1 cellular context compared by ENCODE assay signal in the genomic region with DNA sequence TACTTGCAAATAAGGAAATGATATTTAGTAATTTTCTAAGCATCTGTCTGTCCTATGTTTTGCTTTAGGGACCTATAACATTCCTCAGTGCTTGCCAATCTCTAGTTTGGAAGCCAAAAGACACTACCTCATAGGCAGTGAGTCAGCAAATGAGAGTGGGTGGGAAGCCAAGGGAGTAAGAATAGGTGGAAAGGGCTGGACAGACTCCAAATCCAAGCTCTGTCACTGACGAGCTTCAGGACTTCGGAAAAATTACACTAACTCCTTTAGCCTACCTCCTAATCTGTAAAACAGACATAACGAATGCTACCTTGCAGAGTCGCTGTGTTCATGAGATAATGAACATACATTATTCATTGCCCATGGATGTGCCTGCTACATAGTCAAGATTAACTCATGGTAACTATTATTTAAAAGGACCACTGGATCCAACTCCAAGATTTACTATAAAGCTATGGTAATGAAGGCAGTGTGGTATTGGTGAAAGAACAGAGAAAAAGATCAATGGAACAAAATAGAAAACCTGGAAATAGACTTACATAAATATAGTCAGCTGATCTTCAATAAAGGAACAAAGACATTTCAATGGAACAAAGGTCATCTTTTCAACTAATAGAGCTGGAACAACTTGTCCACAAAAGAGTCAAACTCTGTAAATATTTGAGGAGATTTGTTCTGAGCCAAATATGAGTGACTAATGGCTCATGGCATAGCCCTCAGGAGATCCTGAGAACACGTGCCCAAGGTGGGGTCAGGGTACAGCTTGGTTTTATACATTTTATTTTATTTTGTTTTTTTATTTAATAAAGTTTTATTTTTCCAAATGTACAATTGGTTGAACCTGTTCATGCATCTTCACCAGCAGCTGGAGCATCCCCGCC.
TF ChIP-seq lines count a peak whose summit lies in the region.

No MANE protein-coding gene starts in this region.

TF ChIP-seq in K562, 482 proteins besides CTCF, POLR2A, EP300 and RAD21 (continued from another document):
- TF ChIP-seq, protein P1, sequence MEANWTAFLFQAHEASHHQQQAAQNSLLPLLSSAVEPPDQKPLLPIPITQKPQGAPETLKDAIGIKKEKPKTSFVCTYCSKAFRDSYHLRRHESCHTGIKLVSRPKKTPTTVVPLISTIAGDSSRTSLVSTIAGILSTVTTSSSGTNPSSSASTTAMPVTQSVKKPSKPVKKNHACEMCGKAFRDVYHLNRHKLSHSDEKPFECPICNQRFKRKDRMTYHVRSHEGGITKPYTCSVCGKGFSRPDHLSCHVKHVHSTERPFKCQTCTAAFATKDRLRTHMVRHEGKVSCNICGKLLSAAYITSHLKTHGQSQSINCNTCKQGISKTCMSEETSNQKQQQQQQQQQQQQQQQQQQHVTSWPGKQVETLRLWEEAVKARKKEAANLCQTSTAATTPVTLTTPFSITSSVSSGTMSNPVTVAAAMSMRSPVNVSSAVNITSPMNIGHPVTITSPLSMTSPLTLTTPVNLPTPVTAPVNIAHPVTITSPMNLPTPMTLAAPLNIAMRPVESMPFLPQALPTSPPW (CRISPR knock-in tag; IDR thresholded peaks at IDR 0.05), result 0 out of 2 replicates have a peak, but pooled peaks have one; percentile 22
- TF ChIP-seq KDM4B (IDR thresholded peaks at IDR 0.05; ENCODE audit: borderline replicate concordance in 2 of 2, low read depth in 1 of 2), result no peak
- peak; percentile 26; the same call in 1 of the 2 replicates for TF ChIP-seq BACH1 (tag; IDR thresholded peaks at IDR 0.05)
- TF ChIP-seq, protein P2, sequence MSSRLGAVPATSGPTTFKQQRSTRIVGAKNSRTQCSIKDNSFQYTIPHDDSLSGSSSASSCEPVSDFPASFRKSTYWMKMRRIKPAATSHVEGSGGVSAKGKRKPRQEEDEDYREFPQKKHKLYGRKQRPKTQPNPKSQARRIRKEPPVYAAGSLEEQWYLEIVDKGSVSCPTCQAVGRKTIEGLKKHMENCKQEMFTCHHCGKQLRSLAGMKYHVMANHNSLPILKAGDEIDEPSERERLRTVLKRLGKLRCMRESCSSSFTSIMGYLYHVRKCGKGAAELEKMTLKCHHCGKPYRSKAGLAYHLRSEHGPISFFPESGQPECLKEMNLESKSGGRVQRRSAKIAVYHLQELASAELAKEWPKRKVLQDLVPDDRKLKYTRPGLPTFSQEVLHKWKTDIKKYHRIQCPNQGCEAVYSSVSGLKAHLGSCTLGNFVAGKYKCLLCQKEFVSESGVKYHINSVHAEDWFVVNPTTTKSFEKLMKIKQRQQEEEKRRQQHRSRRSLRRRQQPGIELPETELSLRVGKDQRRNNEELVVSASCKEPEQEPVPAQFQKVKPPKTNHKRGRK (tag; IDR thresholded peaks at IDR 0.05), result no peak
- TF ChIP-seq NR2C2 (CRISPR knock-in tag; IDR thresholded peaks at IDR 0.05), result no peak
- no peak for TF ChIP-seq NR2C2 (tag; IDR thresholded peaks at IDR 0.05)
- TF ChIP-seq SRSF1 (IDR thresholded peaks at IDR 0.05; ENCODE audit: low read depth, low read length), result no peak
- TF ChIP-seq DACH1 (IDR thresholded peaks at IDR 0.05; ENCODE audit: partially characterized antibody), result peak; percentile 41
- TF ChIP-seq, protein P3, sequence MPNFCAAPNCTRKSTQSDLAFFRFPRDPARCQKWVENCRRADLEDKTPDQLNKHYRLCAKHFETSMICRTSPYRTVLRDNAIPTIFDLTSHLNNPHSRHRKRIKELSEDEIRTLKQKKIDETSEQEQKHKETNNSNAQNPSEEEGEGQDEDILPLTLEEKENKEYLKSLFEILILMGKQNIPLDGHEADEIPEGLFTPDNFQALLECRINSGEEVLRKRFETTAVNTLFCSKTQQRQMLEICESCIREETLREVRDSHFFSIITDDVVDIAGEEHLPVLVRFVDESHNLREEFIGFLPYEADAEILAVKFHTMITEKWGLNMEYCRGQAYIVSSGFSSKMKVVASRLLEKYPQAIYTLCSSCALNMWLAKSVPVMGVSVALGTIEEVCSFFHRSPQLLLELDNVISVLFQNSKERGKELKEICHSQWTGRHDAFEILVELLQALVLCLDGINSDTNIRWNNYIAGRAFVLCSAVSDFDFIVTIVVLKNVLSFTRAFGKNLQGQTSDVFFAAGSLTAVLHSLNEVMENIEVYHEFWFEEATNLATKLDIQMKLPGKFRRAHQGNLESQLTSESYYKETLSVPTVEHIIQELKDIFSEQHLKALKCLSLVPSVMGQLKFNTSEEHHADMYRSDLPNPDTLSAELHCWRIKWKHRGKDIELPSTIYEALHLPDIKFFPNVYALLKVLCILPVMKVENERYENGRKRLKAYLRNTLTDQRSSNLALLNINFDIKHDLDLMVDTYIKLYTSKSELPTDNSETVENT (CRISPR knock-in tag; IDR thresholded peaks at IDR 0.05), result no peak
- peak; percentile 91 for TF ChIP-seq NFIC (IDR thresholded peaks at IDR 0.05)
- no peak for TF ChIP-seq PHB (CRISPR knock-in tag; IDR thresholded peaks at IDR 0.05)
- no peak for TF ChIP-seq GABPA (tag; conservative IDR thresholded peaks at IDR 0.05; ENCODE audit: low read depth)
- TF ChIP-seq POLR2G (IDR thresholded peaks at IDR 0.05; ENCODE audit: low read depth, low read length), result no peak
- no peak for TF ChIP-seq ZNF23 (CRISPR knock-in tag; IDR thresholded peaks at IDR 0.05)
- TF ChIP-seq TFAM (CRISPR knock-in tag; conservative IDR thresholded peaks at IDR 0.05), result no peak
- TF ChIP-seq FOXM1 (IDR thresholded peaks at IDR 0.05; ENCODE audit: low read depth), result peak; percentile 48; the same call in 1 of the 2 replicates
- no peak for TF ChIP-seq FOXM1 (CRISPR knock-in tag; IDR thresholded peaks at IDR 0.05; ENCODE audit: low read depth)
- no peak for TF ChIP-seq CCAR2 (IDR thresholded peaks at IDR 0.05; ENCODE audit: low read depth, low read length)
- TF ChIP-seq PML (IDR thresholded peaks at IDR 0.05; ENCODE audit: low read length), result peak; percentile 78; the same call in 1 of the 2 replicates
- no peak for TF ChIP-seq ELF4 (CRISPR knock-in tag; IDR thresholded peaks at IDR 0.05)
- peak; percentile 96 for TF ChIP-seq TCF3 (CRISPR knock-in tag; IDR thresholded peaks at IDR 0.05)
- TF ChIP-seq SMC3 (conservative IDR thresholded peaks at IDR 0.05; ENCODE audit: insufficient read depth, low read depth, low read length), result no peak
- TF ChIP-seq CBX5 (IDR thresholded peaks at IDR 0.05; ENCODE audit: borderline replicate concordance, low read depth), result no peak
- TF ChIP-seq RBBP5 (IDR thresholded peaks at IDR 0.05; ENCODE audit: borderline replicate concordance, insufficient read depth, low read length, poor library complexity, severe bottlenecking), result no peak
- TF ChIP-seq, protein P4, sequence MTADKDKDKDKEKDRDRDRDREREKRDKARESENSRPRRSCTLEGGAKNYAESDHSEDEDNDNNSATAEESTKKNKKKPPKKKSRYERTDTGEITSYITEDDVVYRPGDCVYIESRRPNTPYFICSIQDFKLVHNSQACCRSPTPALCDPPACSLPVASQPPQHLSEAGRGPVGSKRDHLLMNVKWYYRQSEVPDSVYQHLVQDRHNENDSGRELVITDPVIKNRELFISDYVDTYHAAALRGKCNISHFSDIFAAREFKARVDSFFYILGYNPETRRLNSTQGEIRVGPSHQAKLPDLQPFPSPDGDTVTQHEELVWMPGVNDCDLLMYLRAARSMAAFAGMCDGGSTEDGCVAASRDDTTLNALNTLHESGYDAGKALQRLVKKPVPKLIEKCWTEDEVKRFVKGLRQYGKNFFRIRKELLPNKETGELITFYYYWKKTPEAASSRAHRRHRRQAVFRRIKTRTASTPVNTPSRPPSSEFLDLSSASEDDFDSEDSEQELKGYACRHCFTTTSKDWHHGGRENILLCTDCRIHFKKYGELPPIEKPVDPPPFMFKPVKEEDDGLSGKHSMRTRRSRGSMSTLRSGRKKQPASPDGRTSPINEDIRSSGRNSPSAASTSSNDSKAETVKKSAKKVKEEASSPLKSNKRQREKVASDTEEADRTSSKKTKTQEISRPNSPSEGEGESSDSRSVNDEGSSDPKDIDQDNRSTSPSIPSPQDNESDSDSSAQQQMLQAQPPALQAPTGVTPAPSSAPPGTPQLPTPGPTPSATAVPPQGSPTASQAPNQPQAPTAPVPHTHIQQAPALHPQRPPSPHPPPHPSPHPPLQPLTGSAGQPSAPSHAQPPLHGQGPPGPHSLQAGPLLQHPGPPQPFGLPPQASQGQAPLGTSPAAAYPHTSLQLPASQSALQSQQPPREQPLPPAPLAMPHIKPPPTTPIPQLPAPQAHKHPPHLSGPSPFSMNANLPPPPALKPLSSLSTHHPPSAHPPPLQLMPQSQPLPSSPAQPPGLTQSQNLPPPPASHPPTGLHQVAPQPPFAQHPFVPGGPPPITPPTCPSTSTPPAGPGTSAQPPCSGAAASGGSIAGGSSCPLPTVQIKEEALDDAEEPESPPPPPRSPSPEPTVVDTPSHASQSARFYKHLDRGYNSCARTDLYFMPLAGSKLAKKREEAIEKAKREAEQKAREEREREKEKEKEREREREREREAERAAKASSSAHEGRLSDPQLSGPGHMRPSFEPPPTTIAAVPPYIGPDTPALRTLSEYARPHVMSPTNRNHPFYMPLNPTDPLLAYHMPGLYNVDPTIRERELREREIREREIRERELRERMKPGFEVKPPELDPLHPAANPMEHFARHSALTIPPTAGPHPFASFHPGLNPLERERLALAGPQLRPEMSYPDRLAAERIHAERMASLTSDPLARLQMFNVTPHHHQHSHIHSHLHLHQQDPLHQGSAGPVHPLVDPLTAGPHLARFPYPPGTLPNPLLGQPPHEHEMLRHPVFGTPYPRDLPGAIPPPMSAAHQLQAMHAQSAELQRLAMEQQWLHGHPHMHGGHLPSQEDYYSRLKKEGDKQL (CRISPR knock-in tag; IDR thresholded peaks at IDR 0.05; ENCODE audit: borderline replicate concordance), result no peak
TF ChIP-seq in K562: peak in this region for 55.
